Comparison of ENCODE assay signal across 1 cellular context in genomic region chr11:68014157-68014965, GRCh38.
TF ChIP-seq lines count a peak whose summit lies in the region.

No MANE protein-coding gene starts in this region.

TF ChIP-seq in HepG2, 621 proteins besides CTCF, POLR2A, EP300 and RAD21:
- TF ChIP-seq ZBTB33 (CRISPR knock-in tag; IDR thresholded peaks at IDR 0.05) (peak; percentile 95), AGO2 (optimal IDR thresholded peaks at IDR 0.05; ENCODE audit: low read depth, low read length) (peak; percentile 29), MED13 (CRISPR knock-in tag; IDR thresholded peaks at IDR 0.05) (no peak), ZSCAN25 (CRISPR knock-in tag; IDR thresholded peaks at IDR 0.05) (peak; percentile 95), PLSCR1 (CRISPR knock-in tag; IDR thresholded peaks at IDR 0.05; ENCODE audit: borderline replicate concordance) (no peak), ATF7 (IDR thresholded peaks at IDR 0.05) (no peak), ATF7 (CRISPR knock-in tag; IDR thresholded peaks at IDR 0.05) (no peak), ZFP36 (IDR thresholded peaks at IDR 0.05; ENCODE audit: borderline replicate concordance, low read depth, low read length, partially characterized antibody) (peak; percentile 82), NR2F6 (IDR thresholded peaks at IDR 0.05) (no peak), NR2F6 (CRISPR knock-in tag; IDR thresholded peaks at IDR 0.05) (0 out of 2 replicates have a peak, but pooled peaks have one; percentile 16), HNRNPL (IDR thresholded peaks at IDR 0.05; ENCODE audit: low read depth, low read length) (peak; percentile 96), MYNN (CRISPR knock-in tag; IDR thresholded peaks at IDR 0.05; ENCODE audit: low read depth) (no peak), CEBPG (CRISPR knock-in tag; IDR thresholded peaks at IDR 0.05) (no peak), MXD4 (CRISPR knock-in tag; IDR thresholded peaks at IDR 0.05) (no peak), ZMYM3 (CRISPR knock-in tag; IDR thresholded peaks at IDR 0.05) (peak; percentile 20; the same call in 1 of the 2 replicates), TBX3 (IDR thresholded peaks at IDR 0.05; ENCODE audit: borderline replicate concordance) (no peak), NFE2L2 (IDR thresholded peaks at IDR 0.05; ENCODE audit: low read length) (no peak), ZNF776 (CRISPR knock-in tag; IDR thresholded peaks at IDR 0.05) (no peak), IKZF1 (IDR thresholded peaks at IDR 0.05) (no peak), ZNF660 (CRISPR knock-in tag; IDR thresholded peaks at IDR 0.05; ENCODE audit: borderline replicate concordance, low read depth) (no peak), CSRNP1 (CRISPR knock-in tag; IDR thresholded peaks at IDR 0.05) (no peak), FOSL2 (CRISPR knock-in tag; IDR thresholded peaks at IDR 0.05) (peak; percentile 65), ZNF501 (CRISPR knock-in tag; IDR thresholded peaks at IDR 0.05) (no peak), RBM39 (IDR thresholded peaks at IDR 0.05; ENCODE audit: low read depth, low read length, poor library complexity, severe bottlenecking) (no peak), ZBTB8A (CRISPR knock-in tag; IDR thresholded peaks at IDR 0.05; ENCODE audit: borderline replicate concordance, low read depth) (no peak), KDM4B (CRISPR knock-in tag; IDR thresholded peaks at IDR 0.05) (no peak)
- TF ChIP-seq, protein P1, sequence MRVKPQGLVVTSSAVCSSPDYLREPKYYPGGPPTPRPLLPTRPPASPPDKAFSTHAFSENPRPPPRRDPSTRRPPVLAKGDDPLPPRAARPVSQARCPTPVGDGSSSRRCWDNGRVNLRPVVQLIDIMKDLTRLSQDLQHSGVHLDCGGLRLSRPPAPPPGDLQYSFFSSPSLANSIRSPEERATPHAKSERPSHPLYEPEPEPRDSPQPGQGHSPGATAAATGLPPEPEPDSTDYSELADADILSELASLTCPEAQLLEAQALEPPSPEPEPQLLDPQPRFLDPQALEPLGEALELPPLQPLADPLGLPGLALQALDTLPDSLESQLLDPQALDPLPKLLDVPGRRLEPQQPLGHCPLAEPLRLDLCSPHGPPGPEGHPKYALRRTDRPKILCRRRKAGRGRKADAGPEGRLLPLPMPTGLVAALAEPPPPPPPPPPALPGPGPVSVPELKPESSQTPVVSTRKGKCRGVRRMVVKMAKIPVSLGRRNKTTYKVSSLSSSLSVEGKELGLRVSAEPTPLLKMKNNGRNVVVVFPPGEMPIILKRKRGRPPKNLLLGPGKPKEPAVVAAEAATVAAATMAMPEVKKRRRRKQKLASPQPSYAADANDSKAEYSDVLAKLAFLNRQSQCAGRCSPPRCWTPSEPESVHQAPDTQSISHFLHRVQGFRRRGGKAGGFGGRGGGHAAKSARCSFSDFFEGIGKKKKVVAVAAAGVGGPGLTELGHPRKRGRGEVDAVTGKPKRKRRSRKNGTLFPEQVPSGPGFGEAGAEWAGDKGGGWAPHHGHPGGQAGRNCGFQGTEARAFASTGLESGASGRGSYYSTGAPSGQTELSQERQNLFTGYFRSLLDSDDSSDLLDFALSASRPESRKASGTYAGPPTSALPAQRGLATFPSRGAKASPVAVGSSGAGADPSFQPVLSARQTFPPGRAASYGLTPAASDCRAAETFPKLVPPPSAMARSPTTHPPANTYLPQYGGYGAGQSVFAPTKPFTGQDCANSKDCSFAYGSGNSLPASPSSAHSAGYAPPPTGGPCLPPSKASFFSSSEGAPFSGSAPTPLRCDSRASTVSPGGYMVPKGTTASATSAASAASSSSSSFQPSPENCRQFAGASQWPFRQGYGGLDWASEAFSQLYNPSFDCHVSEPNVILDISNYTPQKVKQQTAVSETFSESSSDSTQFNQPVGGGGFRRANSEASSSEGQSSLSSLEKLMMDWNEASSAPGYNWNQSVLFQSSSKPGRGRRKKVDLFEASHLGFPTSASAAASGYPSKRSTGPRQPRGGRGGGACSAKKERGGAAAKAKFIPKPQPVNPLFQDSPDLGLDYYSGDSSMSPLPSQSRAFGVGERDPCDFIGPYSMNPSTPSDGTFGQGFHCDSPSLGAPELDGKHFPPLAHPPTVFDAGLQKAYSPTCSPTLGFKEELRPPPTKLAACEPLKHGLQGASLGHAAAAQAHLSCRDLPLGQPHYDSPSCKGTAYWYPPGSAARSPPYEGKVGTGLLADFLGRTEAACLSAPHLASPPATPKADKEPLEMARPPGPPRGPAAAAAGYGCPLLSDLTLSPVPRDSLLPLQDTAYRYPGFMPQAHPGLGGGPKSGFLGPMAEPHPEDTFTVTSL (CRISPR knock-in tag; IDR thresholded peaks at IDR 0.05; ENCODE audit: borderline replicate concordance), result no peak
- TF ChIP-seq, protein P2, sequence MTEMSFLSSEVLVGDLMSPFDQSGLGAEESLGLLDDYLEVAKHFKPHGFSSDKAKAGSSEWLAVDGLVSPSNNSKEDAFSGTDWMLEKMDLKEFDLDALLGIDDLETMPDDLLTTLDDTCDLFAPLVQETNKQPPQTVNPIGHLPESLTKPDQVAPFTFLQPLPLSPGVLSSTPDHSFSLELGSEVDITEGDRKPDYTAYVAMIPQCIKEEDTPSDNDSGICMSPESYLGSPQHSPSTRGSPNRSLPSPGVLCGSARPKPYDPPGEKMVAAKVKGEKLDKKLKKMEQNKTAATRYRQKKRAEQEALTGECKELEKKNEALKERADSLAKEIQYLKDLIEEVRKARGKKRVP (CRISPR knock-in tag; IDR thresholded peaks at IDR 0.05), result no peak
- TF ChIP-seq, protein P3, sequence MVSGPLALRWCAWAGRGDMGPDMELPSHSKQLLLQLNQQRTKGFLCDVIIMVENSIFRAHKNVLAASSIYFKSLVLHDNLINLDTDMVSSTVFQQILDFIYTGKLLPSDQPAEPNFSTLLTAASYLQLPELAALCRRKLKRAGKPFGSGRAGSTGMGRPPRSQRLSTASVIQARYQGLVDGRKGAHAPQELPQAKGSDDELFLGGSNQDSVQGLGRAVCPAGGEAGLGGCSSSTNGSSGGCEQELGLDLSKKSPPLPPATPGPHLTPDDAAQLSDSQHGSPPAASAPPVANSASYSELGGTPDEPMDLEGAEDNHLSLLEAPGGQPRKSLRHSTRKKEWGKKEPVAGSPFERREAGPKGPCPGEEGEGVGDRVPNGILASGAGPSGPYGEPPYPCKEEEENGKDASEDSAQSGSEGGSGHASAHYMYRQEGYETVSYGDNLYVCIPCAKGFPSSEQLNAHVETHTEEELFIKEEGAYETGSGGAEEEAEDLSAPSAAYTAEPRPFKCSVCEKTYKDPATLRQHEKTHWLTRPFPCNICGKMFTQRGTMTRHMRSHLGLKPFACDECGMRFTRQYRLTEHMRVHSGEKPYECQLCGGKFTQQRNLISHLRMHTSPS (CRISPR knock-in tag; IDR thresholded peaks at IDR 0.05; ENCODE audit: low read depth), result peak; percentile 76
- TF ChIP-seq, protein P4, sequence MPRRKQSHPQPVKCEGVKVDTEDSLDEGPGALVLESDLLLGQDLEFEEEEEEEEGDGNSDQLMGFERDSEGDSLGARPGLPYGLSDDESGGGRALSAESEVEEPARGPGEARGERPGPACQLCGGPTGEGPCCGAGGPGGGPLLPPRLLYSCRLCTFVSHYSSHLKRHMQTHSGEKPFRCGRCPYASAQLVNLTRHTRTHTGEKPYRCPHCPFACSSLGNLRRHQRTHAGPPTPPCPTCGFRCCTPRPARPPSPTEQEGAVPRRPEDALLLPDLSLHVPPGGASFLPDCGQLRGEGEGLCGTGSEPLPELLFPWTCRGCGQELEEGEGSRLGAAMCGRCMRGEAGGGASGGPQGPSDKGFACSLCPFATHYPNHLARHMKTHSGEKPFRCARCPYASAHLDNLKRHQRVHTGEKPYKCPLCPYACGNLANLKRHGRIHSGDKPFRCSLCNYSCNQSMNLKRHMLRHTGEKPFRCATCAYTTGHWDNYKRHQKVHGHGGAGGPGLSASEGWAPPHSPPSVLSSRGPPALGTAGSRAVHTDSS (CRISPR knock-in tag; conservative IDR thresholded peaks at IDR 0.05), result no peak
- TF ChIP-seq, protein P5, sequence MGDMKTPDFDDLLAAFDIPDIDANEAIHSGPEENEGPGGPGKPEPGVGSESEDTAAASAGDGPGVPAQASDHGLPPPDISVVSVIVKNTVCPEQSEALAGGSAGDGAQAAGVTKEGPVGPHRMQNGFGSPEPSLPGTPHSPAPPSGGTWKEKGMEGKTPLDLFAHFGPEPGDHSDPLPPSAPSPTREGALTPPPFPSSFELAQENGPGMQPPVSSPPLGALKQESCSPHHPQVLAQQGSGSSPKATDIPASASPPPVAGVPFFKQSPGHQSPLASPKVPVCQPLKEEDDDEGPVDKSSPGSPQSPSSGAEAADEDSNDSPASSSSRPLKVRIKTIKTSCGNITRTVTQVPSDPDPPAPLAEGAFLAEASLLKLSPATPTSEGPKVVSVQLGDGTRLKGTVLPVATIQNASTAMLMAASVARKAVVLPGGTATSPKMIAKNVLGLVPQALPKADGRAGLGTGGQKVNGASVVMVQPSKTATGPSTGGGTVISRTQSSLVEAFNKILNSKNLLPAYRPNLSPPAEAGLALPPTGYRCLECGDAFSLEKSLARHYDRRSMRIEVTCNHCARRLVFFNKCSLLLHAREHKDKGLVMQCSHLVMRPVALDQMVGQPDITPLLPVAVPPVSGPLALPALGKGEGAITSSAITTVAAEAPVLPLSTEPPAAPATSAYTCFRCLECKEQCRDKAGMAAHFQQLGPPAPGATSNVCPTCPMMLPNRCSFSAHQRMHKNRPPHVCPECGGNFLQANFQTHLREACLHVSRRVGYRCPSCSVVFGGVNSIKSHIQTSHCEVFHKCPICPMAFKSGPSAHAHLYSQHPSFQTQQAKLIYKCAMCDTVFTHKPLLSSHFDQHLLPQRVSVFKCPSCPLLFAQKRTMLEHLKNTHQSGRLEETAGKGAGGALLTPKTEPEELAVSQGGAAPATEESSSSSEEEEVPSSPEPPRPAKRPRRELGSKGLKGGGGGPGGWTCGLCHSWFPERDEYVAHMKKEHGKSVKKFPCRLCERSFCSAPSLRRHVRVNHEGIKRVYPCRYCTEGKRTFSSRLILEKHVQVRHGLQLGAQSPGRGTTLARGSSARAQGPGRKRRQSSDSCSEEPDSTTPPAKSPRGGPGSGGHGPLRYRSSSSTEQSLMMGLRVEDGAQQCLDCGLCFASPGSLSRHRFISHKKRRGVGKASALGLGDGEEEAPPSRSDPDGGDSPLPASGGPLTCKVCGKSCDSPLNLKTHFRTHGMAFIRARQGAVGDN (CRISPR knock-in tag; IDR thresholded peaks at IDR 0.05), result 0 out of 2 replicates have a peak, but pooled peaks have one; percentile 18
- TF ChIP-seq, protein P6, sequence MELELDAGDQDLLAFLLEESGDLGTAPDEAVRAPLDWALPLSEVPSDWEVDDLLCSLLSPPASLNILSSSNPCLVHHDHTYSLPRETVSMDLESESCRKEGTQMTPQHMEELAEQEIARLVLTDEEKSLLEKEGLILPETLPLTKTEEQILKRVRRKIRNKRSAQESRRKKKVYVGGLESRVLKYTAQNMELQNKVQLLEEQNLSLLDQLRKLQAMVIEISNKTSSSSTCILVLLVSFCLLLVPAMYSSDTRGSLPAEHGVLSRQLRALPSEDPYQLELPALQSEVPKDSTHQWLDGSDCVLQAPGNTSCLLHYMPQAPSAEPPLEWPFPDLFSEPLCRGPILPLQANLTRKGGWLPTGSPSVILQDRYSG (CRISPR knock-in tag; IDR thresholded peaks at IDR 0.05), result no peak
